18 cellular contexts compared by ENCODE assay signal in the genomic region with DNA sequence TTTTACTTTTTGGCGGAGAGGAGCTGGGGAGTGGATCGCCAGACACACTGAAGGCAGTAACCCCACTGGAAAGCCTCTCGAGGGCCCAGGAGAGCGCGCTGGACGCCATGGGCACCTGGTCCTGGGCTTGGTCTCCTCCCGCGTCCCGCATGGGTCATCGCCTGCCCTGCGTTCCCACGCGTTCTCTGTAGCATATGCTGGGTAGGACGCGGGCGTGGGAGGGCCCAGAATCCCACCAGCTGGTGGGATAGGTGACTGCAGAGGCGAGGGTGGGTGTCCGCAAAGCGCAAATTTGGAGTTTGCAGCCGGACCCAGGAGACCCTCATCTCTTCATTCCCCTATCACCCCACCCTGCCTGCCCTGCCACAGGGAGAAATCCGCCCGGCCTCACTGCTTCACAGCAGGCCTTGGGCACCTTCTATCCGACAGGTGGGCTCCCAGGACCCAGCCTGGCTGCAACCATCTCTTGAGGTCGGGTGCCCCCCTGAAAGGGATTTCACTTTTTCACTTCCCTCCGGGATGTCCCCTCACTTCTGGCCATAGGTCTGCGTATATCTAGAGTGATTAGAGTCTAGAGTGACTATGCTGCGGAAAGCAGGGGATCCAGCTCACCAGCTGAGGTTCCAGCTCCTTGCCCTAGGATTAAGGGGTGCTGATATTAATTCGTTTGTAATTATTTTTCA. TPM values are rescaled to one million over a fixed set of nuclear protein-coding genes. Genes with fewer than 3 reads are reported as not detected.
DNase-seq lines count a peak whose midpoint lies in the region; ATAC-seq and TF ChIP-seq lines count a peak whose summit lies in the region.
"Had no signal": no experiment of that assay in that cellular context is flagged by ENCODE, and none has a peak within 500 bp of the region (broad histone marks: within the 10 kb centered on the region; RNA-seq: fewer than 3 reads in every experiment).

No MANE protein-coding gene starts in this region.

- no peak for TF ChIP-seq RAD21 in neural cell (conservative IDR thresholded peaks at IDR 0.05)

- H4K20me1 ChIP-seq in neural cell (ENCODE audit: insufficient read depth) = no peaks in the 10 kb centered on the region

- H3K4me1 ChIP-seq in breast epithelium (peaks cover 7 to 15% of the 10 kb centered on the region in 2 donors), endodermal cell (ENCODE audit: control insufficient read depth, insufficient read depth, low read length) (no peaks in the 10 kb centered on the region), thymus (ENCODE audit: control insufficient read depth, insufficient read depth, low read length) (no peaks in the 10 kb centered on the region), heart right ventricle (peaks cover 0 to 42% (median 33%) of the 10 kb centered on the region in 9 donors)
- H3K4me1 ChIP-seq: foreskin keratinocyte had no signal

- H3K4me3 ChIP-seq in breast epithelium (peak overlapping the region in 2 of 3 donors; percentile 56 to 74), endodermal cell (ENCODE audit: low read length) (peak overlapping the region; percentile 61), neural cell (ENCODE audit: low read length) (peak overlapping the region; percentile 70), thymus (ENCODE audit: low read length) (no peak overlapping the region), heart right ventricle (peak overlapping the region in 1 of 10 donors; percentile 48)

- TF ChIP-seq CTCF in breast epithelium (IDR thresholded peaks at IDR 0.05) (no peak), MCF 10A (IDR thresholded peaks at IDR 0.05; ENCODE audit: unreplicated experiment) (no peak), endodermal cell (conservative IDR thresholded peaks at IDR 0.05) (no peak), neural cell (IDR thresholded peaks at IDR 0.05; ENCODE audit: poor library complexity, severe bottlenecking) (no peak), heart right ventricle (IDR thresholded peaks at IDR 0.05) (no peak)

- peaks cover 1% of the 10 kb centered on the region for H3K4me1 Mint-ChIP-seq in MCF 10A (ENCODE audit: insufficient read depth, unreplicated experiment)
- H3K4me1 Mint-ChIP-seq in endodermal cell = peaks cover 21% of the 10 kb centered on the region

- no peaks in the 10 kb centered on the region for H3K36me3 Mint-ChIP-seq in MCF 10A (ENCODE audit: insufficient read depth, unreplicated experiment)
- no peaks in the 10 kb centered on the region for H3K36me3 Mint-ChIP-seq in endodermal cell (ENCODE audit: low read depth)
- H3K36me3 Mint-ChIP-seq: CD8-positive, alpha-beta T cell had no signal

- no TSS peak for BruUV-seq in MCF 10A (replicated peaks; lab: Mats Ljungman, UMichigan)

- DNase-seq in breast epithelium (ENCODE audit: low spot score in 2 of 2) (no peak), MCF 10A (ENCODE audit: unreplicated experiment) (no peak), endodermal cell (no peak), heart right ventricle (no peak), AG08395 (ENCODE audit: low spot score) (no peak)
- DNase-seq: activated CD8-positive, alpha-beta memory T cell treated with anti-CD3 and anti-CD28 coated beads, Interleukin-2, amount 50 U/mL, for 48 hours; CD8-positive, alpha-beta T cell; DMS79; foreskin keratinocyte; left ventricle myocardium superior; NCI-H1417; NCI-H2171 treated with DMSO at 0.1 percent for 48 hours had no signal

- no peaks in the 10 kb centered on the region for H3K36me3 ChIP-seq in breast epithelium
- no peaks in the 10 kb centered on the region for H3K36me3 ChIP-seq in endodermal cell (ENCODE audit: control insufficient read depth, insufficient read depth, low read length)
- H3K36me3 ChIP-seq in neural cell (ENCODE audit: insufficient read depth, low read length) = no peaks in the 10 kb centered on the region
- no peaks in the 10 kb centered on the region for H3K36me3 ChIP-seq in thymus (ENCODE audit: control insufficient read depth, insufficient read depth)
- H3K36me3 ChIP-seq in heart right ventricle = no peaks in the 10 kb centered on the region

- H3K27me3 ChIP-seq in breast epithelium = peaks cover 4 to 64% of the 10 kb centered on the region in 2 donors
- peaks cover 98% of the 10 kb centered on the region for H3K27me3 ChIP-seq in endodermal cell (ENCODE audit: control insufficient read depth, insufficient read depth, low read length, poor library complexity, severe bottlenecking)
- H3K27me3 ChIP-seq in neural cell (ENCODE audit: insufficient read depth, low read depth, low read length) = peaks cover 53% of the 10 kb centered on the region
- peaks cover 63% of the 10 kb centered on the region for H3K27me3 ChIP-seq in thymus (ENCODE audit: control insufficient read depth, insufficient read depth)
- peaks cover 31 to 100% (median 99%) of the 10 kb centered on the region in 7 donors for H3K27me3 ChIP-seq in heart right ventricle

- POLR2A ChIA-PET in MCF 10A (lab: Yijun Ruan, JAX) = interaction anchor here (0.7 kb wide), 1 partner anchor 191 kb away, joined by 3 read pairs; no protein-coding TSS in a partner anchor

- WGBS in endodermal cell (ENCODE audit: insufficient coverage in 1 of 2, insufficient read length in 1 of 2), 2 experiments = 0 to 11% methylated on average over 7 to 28 of the region's 28 CpGs
- WGBS in thymus = 11% methylated on average over 28 of the region's 28 CpGs
- WGBS in heart right ventricle, 2 donors = 7 to 11% methylated on average over 28 of the region's 28 CpGs

- H3K4me3 Mint-ChIP-seq in MCF 10A (ENCODE audit: unreplicated experiment) (no peak overlapping the region), endodermal cell (peak overlapping the region; percentile 52)

- no peak overlapping the region for H3K4me2 ChIP-seq in neural cell (ENCODE audit: low read length)

- CTCF ChIA-PET in MCF 10A (lab: Yijun Ruan, JAX) = interaction anchor here (1.8 kb wide), 1 partner anchor 44 kb away, joined by 4 read pairs; no protein-coding TSS in a partner anchor

- no peak for TF ChIP-seq POLR2A in breast epithelium (IDR thresholded peaks at IDR 0.05)

- no peak overlapping the region for H3K27ac ChIP-seq in breast epithelium
- H3K27ac ChIP-seq in endodermal cell (ENCODE audit: low read depth, low read length) = no peak overlapping the region
- no peak overlapping the region for H3K27ac ChIP-seq in neural cell (ENCODE audit: low read length)
- peak overlapping the region; percentile 75 for H3K27ac ChIP-seq in thymus (ENCODE audit: low read depth)
- no peak overlapping the region for H3K27ac ChIP-seq in heart right ventricle
- H3K27ac ChIP-seq: foreskin keratinocyte had no signal

- no peak overlapping the region for H2AFZ ChIP-seq in neural cell (ENCODE audit: low read depth, low read length)

- H3K9me3 ChIP-seq in breast epithelium = no peaks in the 10 kb centered on the region
- no peaks in the 10 kb centered on the region for H3K9me3 ChIP-seq in endodermal cell (ENCODE audit: control insufficient read depth, low read length)
- H3K9me3 ChIP-seq in neural cell (ENCODE audit: low read length) = peaks cover 5% of the 10 kb centered on the region
- peaks cover 1% of the 10 kb centered on the region for H3K9me3 ChIP-seq in thymus (ENCODE audit: control insufficient read depth)
- H3K9me3 ChIP-seq in heart right ventricle = no peaks in the 10 kb centered on the region

- no peaks in the 10 kb centered on the region for H3K9me2 ChIP-seq in neural cell (ENCODE audit: insufficient read depth, low read length)

- H3K79me2 ChIP-seq in neural cell (replicated peaks; ENCODE audit: insufficient read depth, low read length) = no peaks in the 10 kb centered on the region

- intact Hi-C loops in breast epithelium (cut with DNase I; ENCODE audit: low total_unique reads) = no loop called here
- intact Hi-C loops in MCF 10A (cut with micrococcal nuclease) = no loop called here
- intact Hi-C loops in heart right ventricle (cut with DNase I) = no loop called here

- ATAC-seq in GM21360 (IDR thresholded peaks at IDR 0.05; ENCODE audit: unreplicated experiment) = no peak
- ATAC-seq in heart right ventricle = no peak
- ATAC-seq: activated CD4-positive, alpha-beta T cell treated with anti-CD3 and anti-CD28 coated beads for 36 hours; CD8-positive, alpha-beta T cell; foreskin keratinocyte; left ventricle myocardium superior; Panc1 had no signal

- H3K9ac ChIP-seq in endodermal cell (ENCODE audit: extremely low read depth, low read length, poor library complexity, severe bottlenecking) (no peak overlapping the region), neural cell (ENCODE audit: low read length) (no peak overlapping the region)

- TF ChIP-seq EP300 in neural cell (conservative IDR thresholded peaks at IDR 0.05; ENCODE audit: poor library complexity, severe bottlenecking) = no peak

- H3K27ac Mint-ChIP-seq in MCF 10A (ENCODE audit: low read depth, unreplicated experiment) (no peak overlapping the region), endodermal cell (no peak overlapping the region)
- H3K27ac Mint-ChIP-seq: activated CD4-positive, alpha-beta T cell treated with anti-CD3 and anti-CD28 coated beads for 36 hours; CD8-positive, alpha-beta T cell had no signal

- no peaks in the 10 kb centered on the region for H3K9me3 Mint-ChIP-seq in MCF 10A (ENCODE audit: unreplicated experiment)
- H3K9me3 Mint-ChIP-seq in endodermal cell = peaks cover 2% of the 10 kb centered on the region

- no peaks in the 10 kb centered on the region for H3F3A ChIP-seq in neural cell (ENCODE audit: insufficient read depth, low read length, poor library complexity, severe bottlenecking)

- H3K27me3 Mint-ChIP-seq in MCF 10A (ENCODE audit: insufficient read depth, unreplicated experiment) (no peaks in the 10 kb centered on the region), endodermal cell (ENCODE audit: insufficient read depth) (peaks cover 88% of the 10 kb centered on the region)

TF ChIP-seq in neural cell, 6 proteins besides CTCF, POLR2A, EP300 and RAD21 (continues in another document):
- no peak for TF ChIP-seq POLR2AphosphoS5 (IDR thresholded peaks at IDR 0.05)

RNA-seq across cellular contexts. Expression of a gene that starts 2.9 kb away (rescaled TPM):
- total RNA-seq in breast epithelium (10 to 100 TPM in 1 of 3 donors, 1 to 10 TPM in 2; 1.3 to 16.0 (median 5.2) TPM), MCF 10A (2022) (not detected in 2 replicates), endodermal cell (under 1 TPM in 1 of 2 donors, not detected in 1; 0.24 TPM), heart right ventricle (under 1 TPM in 5 of 10 donors, not detected in 5; 0.20 to 0.30 (median 0.28) TPM)
- polyA plus RNA-seq in endodermal cell (2013, experiment 1 of 2) = 0.75 TPM
- 0.58 TPM for polyA plus RNA-seq in endodermal cell (2013, experiment 2 of 2)
- polyA plus RNA-seq in neural cell (0.20 and 0.50 TPM in 2 replicates), thymus (35.2 TPM), heart right ventricle (under 1 TPM; 0.03 to 0.22 TPM)
- polyA minus RNA-seq in neural cell = not detected in 2 replicates
- total RNA-seq: activated CD4-positive, alpha-beta T cell treated with anti-CD3 and anti-CD28 coated beads for 36 hours; CD8-positive, alpha-beta T cell; foreskin keratinocyte; HT1080 had no signal
- polyA plus RNA-seq: foreskin keratinocyte had no signal
